8 cellular contexts compared by ENCODE assay signal in genomic region chr7:55569797-55570196, GRCh38. TPM values are rescaled to one million over a fixed set of nuclear protein-coding genes. Genes with fewer than 3 reads are reported as not detected.
DNase-seq lines count a peak whose midpoint lies in the region; ATAC-seq and TF ChIP-seq lines count a peak whose summit lies in the region.

No MANE protein-coding gene starts in this region.

- H3K27me3 Mint-ChIP-seq in activated CD4-positive, alpha-beta T cell treated with anti-CD3 and anti-CD28 coated beads for 36 hours: no peaks in the 10 kb centered on the region
- no peaks in the 10 kb centered on the region for H3K27me3 Mint-ChIP-seq in activated CD4-positive, alpha-beta memory T cell treated with anti-CD3 and anti-CD28 coated beads, Interleukin-2, amount 10 ng/mL, durations not matched to agents 7 days and 5 days
- H3K27me3 Mint-ChIP-seq in nephron (ENCODE audit: low read depth): no peaks in the 10 kb centered on the region

- peak; percentile 58 for DNase-seq in activated CD4-positive, alpha-beta T cell treated with anti-CD3 and anti-CD28 coated beads for 36 hours
- DNase-seq in activated CD4-positive, alpha-beta T cell treated with anti-CD3 and anti-CD28 coated beads, Interleukin-2, amount 50 U/mL, for 1 hour: no peak
- no peak for DNase-seq in activated CD4-positive, alpha-beta memory T cell treated with anti-CD3 and anti-CD28 coated beads, Interleukin-2, amount 10 ng/mL, durations not matched to agents 7 days and 5 days
- no peak for DNase-seq in AG08395 (ENCODE audit: low spot score)
- no peak for DNase-seq in NCI-H82 (lab: John Stamatoyannopoulos, UW)
- no peak for DNase-seq in HUDEP-2 (lab: John Stamatoyannopoulos, UW; ENCODE audit: unreplicated experiment in 76 of 76)

- H3K27ac Mint-ChIP-seq in activated CD4-positive, alpha-beta T cell treated with anti-CD3 and anti-CD28 coated beads for 36 hours: peak overlapping the region; percentile 90
- peak overlapping the region; percentile 33 for H3K27ac Mint-ChIP-seq in activated CD4-positive, alpha-beta memory T cell treated with anti-CD3 and anti-CD28 coated beads, Interleukin-2, amount 10 ng/mL, durations not matched to agents 7 days and 5 days
- H3K27ac Mint-ChIP-seq in nephron: peak overlapping the region; percentile 75 to 86 (median 83)

- peaks cover 78% of the 10 kb centered on the region for H3K4me1 Mint-ChIP-seq in activated CD4-positive, alpha-beta T cell treated with anti-CD3 and anti-CD28 coated beads for 36 hours
- peaks cover 78% of the 10 kb centered on the region for H3K4me1 Mint-ChIP-seq in activated CD4-positive, alpha-beta memory T cell treated with anti-CD3 and anti-CD28 coated beads, Interleukin-2, amount 10 ng/mL, durations not matched to agents 7 days and 5 days
- H3K4me1 Mint-ChIP-seq in nephron: peaks cover 56% of the 10 kb centered on the region

- peak; percentile 31 for ATAC-seq in activated CD4-positive, alpha-beta T cell treated with anti-CD3 and anti-CD28 coated beads for 36 hours
- peak; percentile 21 for ATAC-seq in HG03135 (IDR thresholded peaks at IDR 0.05; ENCODE audit: unreplicated experiment)

- TF ChIP-seq CTCF in nephron (IDR thresholded peaks at IDR 0.05; ENCODE audit: unreplicated experiment in 3 of 3): no peak

- H3K4me3 Mint-ChIP-seq in activated CD4-positive, alpha-beta T cell treated with anti-CD3 and anti-CD28 coated beads for 36 hours: peak overlapping the region; percentile 89
- peak overlapping the region; percentile 71 for H3K4me3 Mint-ChIP-seq in activated CD4-positive, alpha-beta memory T cell treated with anti-CD3 and anti-CD28 coated beads, Interleukin-2, amount 10 ng/mL, durations not matched to agents 7 days and 5 days
- H3K4me3 Mint-ChIP-seq in nephron: peak overlapping the region; percentile 51 to 81 (median 68)

- peaks cover 20% of the 10 kb centered on the region for H3K36me3 Mint-ChIP-seq in activated CD4-positive, alpha-beta T cell treated with anti-CD3 and anti-CD28 coated beads for 36 hours (ENCODE audit: low read depth)
- peaks cover 6% of the 10 kb centered on the region for H3K36me3 Mint-ChIP-seq in activated CD4-positive, alpha-beta memory T cell treated with anti-CD3 and anti-CD28 coated beads, Interleukin-2, amount 10 ng/mL, durations not matched to agents 7 days and 5 days (ENCODE audit: low read depth)
- no peaks in the 10 kb centered on the region for H3K36me3 Mint-ChIP-seq in nephron (ENCODE audit: low read depth)

- intact Hi-C loops in activated CD4-positive, alpha-beta T cell treated with anti-CD3 and anti-CD28 coated beads for 36 hours (cut with DNase I, micrococcal nuclease): loop anchor here (1.0 to 5.0 kb wide), 8 partner anchors 13 to 812 kb away; partner anchors contain the start of genes LANCL2 (in 1 of the 2), MRPS17 (in 1 of the 2) and SEC61G (in 1 of the 2)

- POLR2A ChIA-PET in activated CD4-positive, alpha-beta T cell treated with anti-CD3 and anti-CD28 coated beads for 36 hours (lab: Charles Lee): interaction anchor here (0.7 to 7.5 kb wide), 4 partner anchors 11 to 61 kb away, joined by 5 to 67 read pairs (median 6); no protein-coding TSS in a partner anchor
- POLR2A ChIA-PET in activated CD4-positive, alpha-beta memory T cell treated with anti-CD3 and anti-CD28 coated beads, Interleukin-2, amount 10 ng/mL, durations not matched to agents 7 days and 5 days (lab: Charles Lee): interaction anchor here (1.0 to 6.7 kb wide), 5 partner anchors 11 to 811 kb away, joined by 4 to 88 read pairs (median 4); partner anchors contain the start of gene SEC61G

- H3K9me3 Mint-ChIP-seq in activated CD4-positive, alpha-beta T cell treated with anti-CD3 and anti-CD28 coated beads for 36 hours (ENCODE audit: low read depth): no peaks in the 10 kb centered on the region
- H3K9me3 Mint-ChIP-seq in activated CD4-positive, alpha-beta memory T cell treated with anti-CD3 and anti-CD28 coated beads, Interleukin-2, amount 10 ng/mL, durations not matched to agents 7 days and 5 days: no peaks in the 10 kb centered on the region
- H3K9me3 Mint-ChIP-seq in nephron: no peaks in the 10 kb centered on the region

- CTCF ChIA-PET in activated CD4-positive, alpha-beta T cell treated with anti-CD3 and anti-CD28 coated beads for 36 hours (lab: Charles Lee): interaction anchor here (1.2 to 1.8 kb wide), 4 partner anchors 11 to 61 kb away, joined by 3 to 5 read pairs (median 4); no protein-coding TSS in a partner anchor
- CTCF ChIA-PET in activated CD4-positive, alpha-beta memory T cell treated with anti-CD3 and anti-CD28 coated beads, Interleukin-2, amount 10 ng/mL, durations not matched to agents 7 days and 5 days (lab: Charles Lee): interaction anchor here (1.0 kb wide), 1 partner anchor 138 kb away, joined by 3 read pairs; no protein-coding TSS in a partner anchor

RNA-seq across cellular contexts. Expression of gene VOPP1, which starts 2.5 kb away (rescaled TPM):
- total RNA-seq in activated CD4-positive, alpha-beta T cell treated with anti-CD3 and anti-CD28 coated beads for 36 hours: 10 to 100 TPM; 63.7 to 64.2 TPM
- 10 to 100 TPM; 51.4 to 52.7 TPM for total RNA-seq in activated CD4-positive, alpha-beta memory T cell treated with anti-CD3 and anti-CD28 coated beads, Interleukin-2, amount 10 ng/mL, durations not matched to agents 7 days and 5 days

Comparison
In these comparisons a context has a peak if more than half of its experiments do, and no peak if none do; other contexts are left out.
1. H3K27ac Mint-ChIP-seq: peak in every context shown above with its lines; median percentile 90 in activated CD4-positive, alpha-beta T cell treated with anti-CD3 and anti-CD28 coated beads for 36 hours; 83 in nephron; 33 in activated CD4-positive, alpha-beta memory T cell treated with anti-CD3 and anti-CD28 coated beads, Interleukin-2, amount 10 ng/mL, durations not matched to agents 7 days and 5 days.